In genomic region chr16:48432136-48432535, GRCh38 we compare ENCODE assay signal across 9 cellular contexts. TPM values are rescaled to one million over a fixed set of nuclear protein-coding genes. Genes with fewer than 3 reads are reported as not detected.
DNase-seq lines count a peak whose midpoint lies in the region; ATAC-seq and TF ChIP-seq lines count a peak whose summit lies in the region.
"Had no signal": no experiment of that assay in that cellular context is flagged by ENCODE, and none has a peak within 500 bp of the region (broad histone marks: within the 10 kb centered on the region; RNA-seq: fewer than 3 reads in every experiment).

No MANE protein-coding gene starts in this region.

- ATAC-seq in GM18520 (IDR thresholded peaks at IDR 0.05; ENCODE audit: unreplicated experiment): peak; percentile 68
- ATAC-seq in HG02588 (IDR thresholded peaks at IDR 0.05; ENCODE audit: unreplicated experiment): peak; percentile 87

- TF ChIP-seq EP300 in esophagus muscularis mucosa (IDR thresholded peaks at IDR 0.05): no peak

- peaks cover 0 to 13% (median 0%) of the 10 kb centered on the region in 4 donors for H3K4me1 ChIP-seq in esophagus muscularis mucosa

- no peak for TF ChIP-seq POLR2A in esophagus muscularis mucosa (IDR thresholded peaks at IDR 0.05; ENCODE audit: low read depth)

- WGBS in esophagus muscularis mucosa: 59% methylated on average over 2 of the region's 2 CpGs

- H3K36me3 ChIP-seq in esophagus muscularis mucosa (no peaks in the 10 kb centered on the region), WERI-Rb-1 (no peaks in the 10 kb centered on the region)
- H3K36me3 ChIP-seq: SJSA1 had no signal

- intact Hi-C loops in esophagus muscularis mucosa (cut with DNase I): no loop called here

- H3K9me3 ChIP-seq in esophagus muscularis mucosa (no peaks in the 10 kb centered on the region), WERI-Rb-1 (ENCODE audit: severe bottlenecking) (no peaks in the 10 kb centered on the region)
- H3K9me3 ChIP-seq: SJSA1 had no signal

- H3K27me3 ChIP-seq in esophagus muscularis mucosa (no peaks in the 10 kb centered on the region), WERI-Rb-1 (ENCODE audit: insufficient read depth, low read depth, severe bottlenecking) (no peaks in the 10 kb centered on the region)
- H3K27me3 ChIP-seq: SJSA1 had no signal

- TF ChIP-seq CTCF in esophagus muscularis mucosa (IDR thresholded peaks at IDR 0.05) (no peak), WERI-Rb-1 (IDR thresholded peaks at IDR 0.05; ENCODE audit: low read depth, low read length) (no peak)

- H3K27ac ChIP-seq in esophagus muscularis mucosa (replicated peaks in 1 of 4): no peak overlapping the region
- no peak overlapping the region for H3K27ac ChIP-seq in WERI-Rb-1
- H3K27ac ChIP-seq: SJSA1 had no signal

- DNase-seq in NAMALWA (ENCODE audit: low spot score) (peak; percentile 80), iPS DF 4.7 (ENCODE audit: extremely low read depth, low spot score) (peak; percentile 16), esophagus muscularis mucosa (ENCODE audit: extremely low spot score) (no peak), WERI-Rb-1 (no peak), iPS-NIHi11 (ENCODE audit: low spot score) (no peak), NCI-H187 treated with DMSO at 0.1 percent for 48 hours (lab: John Stamatoyannopoulos, UW) (no peak)

- H3K4me3 ChIP-seq in esophagus muscularis mucosa: no peak overlapping the region
- H3K4me3 ChIP-seq in WERI-Rb-1 (ENCODE audit: low read depth, low read length): no peak overlapping the region
- H3K4me3 ChIP-seq: SJSA1 had no signal

RNA-seq across cellular contexts. Expression of gene SIAH1, which starts 46.9 kb away (rescaled TPM):
- total RNA-seq in esophagus muscularis mucosa: 10 to 100 TPM; 21.6 to 31.0 (median 25.9) TPM

Comparison
In these comparisons a context has a peak if more than half of its experiments do, and no peak if none do; other contexts are left out.
1. DNase-seq: peak in NAMALWA (single experiment) and iPS DF 4.7 (single experiment); none in esophagus muscularis mucosa (single experiment), WERI-Rb-1 (single experiment), iPS-NIHi11 (single experiment) and NCI-H187 treated with DMSO at 0.1 percent for 48 hours (single experiment).